Comparison of ENCODE assay signal across 8 cellular contexts in the genomic region with DNA sequence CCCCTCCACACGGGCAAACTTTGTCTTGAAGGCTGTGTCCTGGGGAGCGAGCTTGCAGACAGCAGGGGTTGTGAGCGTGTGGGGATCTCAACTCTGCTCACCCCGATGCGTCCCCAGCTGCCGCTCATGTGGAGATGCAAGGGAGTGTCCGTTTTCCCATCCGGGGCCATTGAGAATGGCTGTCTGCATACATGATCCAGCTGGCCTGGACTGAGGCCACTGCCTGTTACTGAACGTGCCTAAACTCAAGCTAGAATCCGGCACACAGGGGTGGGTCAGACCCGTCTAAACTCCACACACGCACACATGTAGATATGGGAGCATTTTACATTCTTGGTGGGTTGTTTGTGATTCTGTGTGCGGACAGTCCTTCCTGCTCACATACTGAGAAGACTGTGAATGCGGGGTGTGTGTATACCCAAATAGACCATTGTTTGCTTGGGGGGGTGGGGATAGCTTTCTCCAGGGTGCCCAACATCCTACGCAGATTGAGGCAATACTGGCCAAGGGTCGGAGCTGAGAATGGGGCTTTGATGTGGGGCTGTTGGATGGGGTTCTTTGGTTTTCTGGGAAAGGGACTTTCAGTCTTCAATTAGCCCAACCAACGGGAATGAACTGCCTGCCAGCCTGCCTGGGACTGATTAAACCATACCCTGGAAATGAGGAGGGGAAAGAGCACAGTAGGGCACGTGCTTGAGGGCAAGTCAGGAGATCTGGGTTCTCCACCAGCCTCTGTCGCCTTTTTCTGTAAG.
DNase-seq lines count a peak whose midpoint lies in the region; ATAC-seq and TF ChIP-seq lines count a peak whose summit lies in the region.

No MANE protein-coding gene starts in this region.

- CTCF ChIA-PET in A673 (lab: Charles Lee): no interaction called here
- CTCF ChIA-PET in RWPE1 (lab: Yijun Ruan, JAX): no interaction called here

- H3K14ac ChIP-seq in neuronal stem cell (ENCODE audit: low read length): no peak overlapping the region

- H3K18ac ChIP-seq in neuronal stem cell (ENCODE audit: low read length): peak overlapping the region; percentile 13

- H2AFZ ChIP-seq in neuronal stem cell (ENCODE audit: low read length): no peak overlapping the region

- no peak overlapping the region for H2BK12ac ChIP-seq in neuronal stem cell (ENCODE audit: low read length)

- H3K4me3 ChIP-seq in A673 (ENCODE audit: low read depth, low read length, poor library complexity, severe bottlenecking) (no peak overlapping the region), fibroblast of pulmonary artery (replicated peaks; ENCODE audit: low read depth, low read length) (no peak overlapping the region), neuronal stem cell (ENCODE audit: low read length in 2 of 2) (no peak overlapping the region)

- no TSS peak for BruUV-seq in A673 (replicated peaks; lab: Mats Ljungman, UMichigan)

- H3K27me3 ChIP-seq in A673 (replicated peaks; ENCODE audit: insufficient read depth, low read depth, low read length, poor library complexity) (no peaks in the 10 kb centered on the region), neuronal stem cell (ENCODE audit: control insufficient read depth in 3 of 3, insufficient read depth in 3 of 3, low read depth in 1 of 3, low read length in 3 of 3) (no peaks in the 10 kb centered on the region)

- H3K4ac ChIP-seq in neuronal stem cell (ENCODE audit: low read length): no peak overlapping the region

- peak overlapping the region; percentile 39 for H3K23ac ChIP-seq in neuronal stem cell (ENCODE audit: low read depth, low read length, poor library complexity)

- H3K4me2 ChIP-seq in neuronal stem cell (ENCODE audit: insufficient read depth, low read length, poor library complexity, severe bottlenecking): no peak overlapping the region

- intact Hi-C loops in A673 (cut with micrococcal nuclease; ENCODE audit: unreplicated experiment): loop anchor here (5.0 kb wide), 1 partner anchor 104 kb away; no protein-coding TSS in a partner anchor

- H2BK15ac ChIP-seq in neuronal stem cell (ENCODE audit: low read length): no peak overlapping the region

- H4K8ac ChIP-seq in neuronal stem cell (ENCODE audit: low read depth, low read length): no peak overlapping the region

- POLR2A ChIA-PET in A673 (lab: Charles Lee; ENCODE audit: low non-redundant PET) (interaction anchor here (0.7 kb wide), 1 partner anchor 69 kb away, joined by 3 read pairs; no protein-coding TSS in a partner anchor), RWPE1 (lab: Yijun Ruan, JAX; ENCODE audit: low non-redundant PET) (interaction anchor here (0.6 kb wide), 1 partner anchor 60 kb away, joined by 3 read pairs; the partner anchor contains the start of gene ST3GAL4)

- H3K9me3 ChIP-seq in A673 (ENCODE audit: low read depth, low read length, poor library complexity, severe bottlenecking) (no peaks in the 10 kb centered on the region), neuronal stem cell (replicated peaks in 1 of 2; ENCODE audit: control insufficient read depth in 2 of 2, insufficient read depth in 1 of 2, low read depth in 1 of 2, low read length in 2 of 2) (no peaks in the 10 kb centered on the region)

- H2BK5ac ChIP-seq in neuronal stem cell (ENCODE audit: low read length): no peak overlapping the region

- ATAC-seq in HG03045 (IDR thresholded peaks at IDR 0.05; ENCODE audit: unreplicated experiment) (no peak), GM18517 (IDR thresholded peaks at IDR 0.05; ENCODE audit: unreplicated experiment) (no peak), GM21390 (IDR thresholded peaks at IDR 0.05; ENCODE audit: unreplicated experiment) (no peak)

- DNase-seq in A673 (ENCODE audit: low spot score) (peak; percentile 16), RWPE1 (ENCODE audit: low spot score) (no peak), fibroblast of pulmonary artery (ENCODE audit: low read depth) (peak; percentile 78), neuronal stem cell (ENCODE audit: low spot score) (no peak)
- DNase-seq in stimulated activated CD4-positive, alpha-beta T cell treated with anti-CD3 and anti-CD28 coated beads, Interleukin-2, amount 100 ng/mL, for 48 hours: no peak

- no peak overlapping the region for H2BK120ac ChIP-seq in neuronal stem cell (ENCODE audit: low read depth, low read length)

- H4K91ac ChIP-seq in neuronal stem cell (ENCODE audit: low read depth, low read length, poor library complexity): no peak overlapping the region

- WGBS in neuronal stem cell (ENCODE audit: extremely low coverage in 2 of 2, insufficient read length in 2 of 2, insufficient replicate concordance in 1 of 2), 2 donors: no CpG with 5 or more reads among the region's 19 CpGs

- no peaks in the 10 kb centered on the region for H3K79me1 ChIP-seq in neuronal stem cell (ENCODE audit: low read depth, low read length)

- no peak overlapping the region for H3K9ac ChIP-seq in neuronal stem cell (ENCODE audit: low read depth, low read length, poor library complexity)

- no peak for TF ChIP-seq CTCF in A673 (conservative IDR thresholded peaks at IDR 0.05; ENCODE audit: low read depth, low read length)
- no peak for TF ChIP-seq CTCF in RWPE1 (conservative IDR thresholded peaks at IDR 0.05; ENCODE audit: low read depth)
- TF ChIP-seq CTCF in fibroblast of pulmonary artery (IDR thresholded peaks at IDR 0.05; ENCODE audit: low read length, missing control alignments): no peak

- H2AK5ac ChIP-seq in neuronal stem cell (ENCODE audit: low read depth, low read length): no peak overlapping the region

- H3K4me1 ChIP-seq in A673 (ENCODE audit: insufficient read depth, low read length, poor library complexity, severe bottlenecking): peaks cover 3% of the 10 kb centered on the region
- H3K4me1 ChIP-seq in neuronal stem cell (ENCODE audit: control insufficient read depth in 2 of 2, insufficient read depth in 1 of 2, low read depth in 1 of 2, low read length in 2 of 2): peaks cover 0 to 2% of the 10 kb centered on the region in 2 donors

- H3K27ac ChIP-seq in A673 (ENCODE audit: low read depth, low read length, poor library complexity, severe bottlenecking) (peak overlapping the region; percentile 62), RWPE1 (peak overlapping the region; percentile 90), neuronal stem cell (replicated peaks; ENCODE audit: low read length) (no peak overlapping the region)

- H3K36me3 ChIP-seq in A673 (ENCODE audit: insufficient read depth, low read length, poor library complexity, severe bottlenecking) (no peaks in the 10 kb centered on the region), neuronal stem cell (replicated peaks in 1 of 2; ENCODE audit: control insufficient read depth in 2 of 2, insufficient read depth in 2 of 2, low read length in 2 of 2) (peaks cover 3 to 14% of the 10 kb centered on the region in 2 donors)

Comparison
In these comparisons a context has a peak if more than half of its experiments do, and no peak if none do; other contexts are left out.
1. DNase-seq: peak in A673 (single experiment) and fibroblast of pulmonary artery (single experiment); none in RWPE1 (single experiment), neuronal stem cell (single experiment) and stimulated activated CD4-positive, alpha-beta T cell treated with anti-CD3 and anti-CD28 coated beads, Interleukin-2, amount 100 ng/mL, for 48 hours (0 of 2).